Comparison of ENCODE assay signal across 8 cellular contexts in the genomic region with DNA sequence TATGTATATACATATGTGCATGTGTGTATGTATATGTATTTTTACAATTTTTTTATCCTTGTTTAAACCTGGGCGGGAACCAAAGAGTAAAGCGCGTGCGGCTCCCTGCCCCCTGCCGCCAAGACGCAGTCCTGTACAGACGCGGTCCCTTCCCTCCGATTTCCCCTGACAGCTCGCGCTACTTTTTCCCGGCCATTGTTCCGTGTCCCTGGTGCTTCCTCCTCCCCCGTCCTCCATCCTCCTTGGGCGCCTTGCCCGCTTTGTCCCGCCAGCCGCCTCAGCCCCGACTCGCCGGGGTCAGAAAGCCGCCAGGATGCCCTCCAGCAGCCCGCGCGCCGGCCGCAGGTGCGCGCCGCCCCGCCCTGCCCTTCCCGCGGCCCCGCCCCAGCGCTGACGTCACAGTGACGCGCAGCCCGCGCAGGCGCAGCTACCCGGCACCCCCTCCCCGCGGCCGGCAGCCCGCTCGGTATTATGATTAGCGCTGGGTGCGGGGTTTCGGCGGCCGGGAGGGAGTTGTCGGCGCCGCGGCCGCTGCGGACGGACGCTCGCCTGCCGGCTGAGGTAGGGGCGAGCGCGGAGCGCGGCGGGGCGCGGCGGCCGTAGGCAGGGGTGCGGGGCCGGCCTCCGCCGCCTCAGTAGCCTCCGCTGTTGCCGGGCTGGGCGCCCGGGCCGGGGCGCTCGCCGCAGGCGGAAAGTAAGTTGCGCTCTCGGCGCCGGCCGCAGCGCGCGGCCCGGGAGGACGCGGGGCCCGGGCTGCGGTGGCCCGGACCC. TPM values are rescaled to one million over a fixed set of nuclear protein-coding genes. Genes with fewer than 3 reads are reported as not detected.
DNase-seq lines count a peak whose midpoint lies in the region; ATAC-seq and TF ChIP-seq lines count a peak whose summit lies in the region.

A gene with protein sequence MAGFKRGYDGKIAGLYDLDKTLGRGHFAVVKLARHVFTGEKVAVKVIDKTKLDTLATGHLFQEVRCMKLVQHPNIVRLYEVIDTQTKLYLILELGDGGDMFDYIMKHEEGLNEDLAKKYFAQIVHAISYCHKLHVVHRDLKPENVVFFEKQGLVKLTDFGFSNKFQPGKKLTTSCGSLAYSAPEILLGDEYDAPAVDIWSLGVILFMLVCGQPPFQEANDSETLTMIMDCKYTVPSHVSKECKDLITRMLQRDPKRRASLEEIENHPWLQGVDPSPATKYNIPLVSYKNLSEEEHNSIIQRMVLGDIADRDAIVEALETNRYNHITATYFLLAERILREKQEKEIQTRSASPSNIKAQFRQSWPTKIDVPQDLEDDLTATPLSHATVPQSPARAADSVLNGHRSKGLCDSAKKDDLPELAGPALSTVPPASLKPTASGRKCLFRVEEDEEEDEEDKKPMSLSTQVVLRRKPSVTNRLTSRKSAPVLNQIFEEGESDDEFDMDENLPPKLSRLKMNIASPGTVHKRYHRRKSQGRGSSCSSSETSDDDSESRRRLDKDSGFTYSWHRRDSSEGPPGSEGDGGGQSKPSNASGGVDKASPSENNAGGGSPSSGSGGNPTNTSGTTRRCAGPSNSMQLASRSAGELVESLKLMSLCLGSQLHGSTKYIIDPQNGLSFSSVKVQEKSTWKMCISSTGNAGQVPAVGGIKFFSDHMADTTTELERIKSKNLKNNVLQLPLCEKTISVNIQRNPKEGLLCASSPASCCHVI (plus strand): TSS at position 426 of the 771 bp plus-strand sequence. CDS start 16,664 bp downstream, outside the sequence.

- in situ Hi-C loops in SK-MEL-5 (cut with HindIII; ENCODE audit: low pct_unique_long_range_greater_than_20kb, low sequenced_read_pairs): no loop called here

- H3K79me2 ChIP-seq in DND-41 (ENCODE audit: insufficient read depth, low read length): peaks cover 47% of the 10 kb centered on the region

- H3K27me3 ChIP-seq in DND-41 (ENCODE audit: insufficient read depth, low read length, poor library complexity): peaks cover 7% of the 10 kb centered on the region
- no peaks in the 10 kb centered on the region for H3K27me3 ChIP-seq in gastroesophageal sphincter

- peaks cover 34% of the 10 kb centered on the region; the same call in 1 of the 2 replicates for H4K20me1 ChIP-seq in DND-41 (ENCODE audit: insufficient read depth, low read length)

- peak; percentile 87 to 92 for TF ChIP-seq POLR2A in gastroesophageal sphincter (IDR thresholded peaks at IDR 0.05)

- H3K4me1 ChIP-seq in DND-41 (ENCODE audit: insufficient read depth, low read length) (peaks cover 48% of the 10 kb centered on the region), gastroesophageal sphincter (peaks cover 8 to 52% (median 11%) of the 10 kb centered on the region in 3 donors)

- H3K9me3 ChIP-seq in DND-41 (ENCODE audit: insufficient read depth, low read length, severe bottlenecking) (no peaks in the 10 kb centered on the region), gastroesophageal sphincter (no peaks in the 10 kb centered on the region)

- peak within 1 kb of the TSS; percentile 57 for H3K9ac ChIP-seq in DND-41 (ENCODE audit: low read depth, low read length)

- H3K27ac ChIP-seq in DND-41 (ENCODE audit: low read length) (peak within 1 kb of the TSS; percentile 77), gastroesophageal sphincter (peak within 1 kb of the TSS; percentile 91 to 97 (median 96))

- H3K4me1 Mint-ChIP-seq in IgD-negative memory B cell: peaks cover 32 to 41% (median 36%) of the 10 kb centered on the region in 3 donors

- WGBS in gastroesophageal sphincter (ENCODE audit: low coverage in 1 of 2), 2 donors: 0% methylated on average over 11 to 14 of the region's 99 CpGs

- H3K4me3 Mint-ChIP-seq in IgD-negative memory B cell: peak within 1 kb of the TSS; percentile 96 to 100 (median 99)

- ATAC-seq in DND-41 (ENCODE audit: insufficient read depth, low read depth) (peak; percentile 77), GM21526 (IDR thresholded peaks at IDR 0.05; ENCODE audit: low FRiP score, unreplicated experiment) (peak; percentile 80), gastroesophageal sphincter (peak; percentile 97)

- no peaks in the 10 kb centered on the region for H3K9me3 Mint-ChIP-seq in IgD-negative memory B cell

- TF ChIP-seq CTCF in DND-41 (IDR thresholded peaks at IDR 0.05; ENCODE audit: borderline replicate concordance, extremely low read depth, low read length, poor library complexity, severe bottlenecking): peak; percentile 46
- TF ChIP-seq CTCF in gastroesophageal sphincter (IDR thresholded peaks at IDR 0.05): peak in 3 of 4 experiments; percentile 31 to 53 (median 38)

- peaks cover 12% of the 10 kb centered on the region for H3K36me3 Mint-ChIP-seq in IgD-negative memory B cell

- no peaks in the 10 kb centered on the region for H3K27me3 Mint-ChIP-seq in IgD-negative memory B cell

- peak within 1 kb of the TSS; percentile 92 for H2AFZ ChIP-seq in DND-41 (ENCODE audit: low read depth, low read length)

- peak within 1 kb of the TSS; percentile 83 for H3K4me2 ChIP-seq in DND-41 (ENCODE audit: insufficient read depth, low read length)

- peak within 1 kb of the TSS; percentile 97 to 100 (median 99) for H3K27ac Mint-ChIP-seq in IgD-negative memory B cell

- DNase-seq in DND-41 (peak; percentile 86), SK-MEL-5 (ENCODE audit: low read depth, low spot score) (peak; percentile 69), nucleus accumbens (lab: John Stamatoyannopoulos, UW) (peak; percentile 6 to 97 (median 84)), superior temporal gyrus (ENCODE audit: extremely low spot score) (peak; percentile 84)
- peak; percentile 92 for DNase-seq in activated naive CD4-positive, alpha-beta T cell treated with Interleukin-2 at 50 U/mL for 16 hours

- TF ChIP-seq EP300 in gastroesophageal sphincter (IDR thresholded peaks at IDR 0.05): no peak

- H3K4me3 ChIP-seq in DND-41 (ENCODE audit: low read depth in 1 of 2, low read length in 2 of 2) (peak within 1 kb of the TSS; percentile 54 to 86; a peak in 3 of 4 replicates), gastroesophageal sphincter (peak within 1 kb of the TSS; percentile 56 to 73)

- H3K36me3 ChIP-seq in DND-41 (ENCODE audit: insufficient read depth, low read length) (peaks cover 18% of the 10 kb centered on the region), gastroesophageal sphincter (no peaks in the 10 kb centered on the region)

RNA-seq across cellular contexts. Expression of the gene that starts here (rescaled TPM):
- polyA plus RNA-seq in IgD-negative memory B cell: 24.8 TPM
- 19.7 and 20.6 TPM in 2 replicates for total RNA-seq in SK-MEL-5 (2014; rRNA removed; shearing (Covaris generic))
- 7.1 and 11.4 TPM in 2 replicates for polyA plus RNA-seq in SK-MEL-5 (2015; cell fraction: cytosol; rRNA removed)
- 13.3 and 14.6 TPM in 2 replicates for polyA plus RNA-seq in SK-MEL-5 (2015; cell fraction: nucleus; rRNA removed)
- total RNA-seq in gastroesophageal sphincter: 10 to 100 TPM; 42.9 to 64.0 (median 49.1) TPM

Comparison
In these comparisons a context has a peak if more than half of its experiments do, and no peak if none do; other contexts are left out.
1. Peak in every context shown above with its lines: DNase-seq, ATAC-seq, H3K4me3 ChIP-seq and H3K27ac ChIP-seq.